ENCODE assay signal across 15 cellular contexts in the genomic region with DNA sequence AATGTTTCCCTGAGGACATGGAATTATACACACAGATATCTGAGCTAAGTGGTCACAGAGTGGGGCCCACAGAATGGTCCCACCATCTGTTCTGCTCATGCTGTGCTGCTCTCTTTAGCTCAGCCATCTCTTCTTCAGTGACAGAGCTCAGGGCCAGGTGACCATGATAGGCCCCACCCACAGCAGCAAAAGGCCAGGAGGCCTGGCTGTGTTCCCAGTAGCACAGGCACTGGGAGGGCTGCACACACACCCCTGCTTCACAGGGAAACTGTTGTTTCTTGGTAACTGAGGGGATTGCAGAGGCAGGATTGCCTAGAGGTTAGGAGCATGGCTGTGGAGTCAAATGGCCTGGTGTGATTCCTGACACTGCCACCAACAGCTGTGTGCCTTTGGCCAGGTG. TPM values are rescaled to one million over a fixed set of nuclear protein-coding genes. Genes with fewer than 3 reads are reported as not detected.
DNase-seq lines count a peak whose midpoint lies in the region; ATAC-seq, FAIRE-seq and TF ChIP-seq lines count a peak whose summit lies in the region.
"Had no signal": no experiment of that assay in that cellular context is flagged by ENCODE, and none has a peak within 500 bp of the region (broad histone marks: within the 10 kb centered on the region; RNA-seq: fewer than 3 reads in every experiment).

No MANE protein-coding gene starts in this region.

- no peak overlapping the region for H3K27ac Mint-ChIP-seq in activated CD8-positive, alpha-beta T cell treated with anti-CD3 and anti-CD28 coated beads for 36 hours
- H3K27ac Mint-ChIP-seq in activated CD8-positive, alpha-beta T cell treated with anti-CD3 and anti-CD28 coated beads, Interleukin-2, amount 10 ng/mL, durations not matched to agents 7 days and 5 days, result no peak overlapping the region
- H3K27ac Mint-ChIP-seq in stimulated activated memory B cell treated with anti-CD40 and anti-IgM and Interleukin-4, amounts not matched to agents 10 μg/mL and 1 μg/mL and 100 μg/mL, for 72 hours, result no peak overlapping the region
- H3K27ac Mint-ChIP-seq: stimulated activated naive B cell treated with anti-CD40 and anti-IgM and Interleukin-4, amounts not matched to agents 10 μg/mL and 1 μg/mL and 100 μg/mL, for 72 hours had no signal

- H3K9me3 Mint-ChIP-seq in activated CD8-positive, alpha-beta T cell treated with anti-CD3 and anti-CD28 coated beads for 36 hours, result peaks cover 4% of the 10 kb centered on the region
- peaks cover 3% of the 10 kb centered on the region for H3K9me3 Mint-ChIP-seq in activated CD8-positive, alpha-beta T cell treated with anti-CD3 and anti-CD28 coated beads, Interleukin-2, amount 10 ng/mL, durations not matched to agents 7 days and 5 days (ENCODE audit: insufficient read depth)
- peaks cover under 1% of the 10 kb centered on the region for H3K9me3 Mint-ChIP-seq in stimulated activated memory B cell treated with anti-CD40 and anti-IgM and Interleukin-4, amounts not matched to agents 10 μg/mL and 1 μg/mL and 100 μg/mL, for 72 hours

- H3K36me3 Mint-ChIP-seq in activated CD8-positive, alpha-beta T cell treated with anti-CD3 and anti-CD28 coated beads for 36 hours (ENCODE audit: low read depth), result peaks cover 1% of the 10 kb centered on the region
- H3K36me3 Mint-ChIP-seq in activated CD8-positive, alpha-beta T cell treated with anti-CD3 and anti-CD28 coated beads, Interleukin-2, amount 10 ng/mL, durations not matched to agents 7 days and 5 days (ENCODE audit: low read depth), result no peaks in the 10 kb centered on the region
- no peaks in the 10 kb centered on the region for H3K36me3 Mint-ChIP-seq in stimulated activated memory B cell treated with anti-CD40 and anti-IgM and Interleukin-4, amounts not matched to agents 10 μg/mL and 1 μg/mL and 100 μg/mL, for 72 hours
- H3K36me3 Mint-ChIP-seq: stimulated activated naive B cell treated with anti-CD40 and anti-IgM and Interleukin-4, amounts not matched to agents 10 μg/mL and 1 μg/mL and 100 μg/mL, for 72 hours had no signal

- CTCF ChIA-PET in activated CD8-positive, alpha-beta T cell treated with anti-CD3 and anti-CD28 coated beads for 36 hours (lab: Charles Lee), result interaction anchor here (0.8 to 2.3 kb wide), 5 partner anchors 10 to 98 kb away, joined by 3 to 5 read pairs (median 4); no protein-coding TSS in a partner anchor
- CTCF ChIA-PET in activated CD8-positive, alpha-beta T cell treated with anti-CD3 and anti-CD28 coated beads, Interleukin-2, amount 10 ng/mL, durations not matched to agents 7 days and 5 days (lab: Charles Lee), result interaction anchor here (0.6 kb wide), 1 partner anchor 69 kb away, joined by 3 read pairs; no protein-coding TSS in a partner anchor

- DNase-seq in activated CD8-positive, alpha-beta T cell treated with anti-CD3 and anti-CD28 coated beads for 36 hours, result no peak
- DNase-seq in activated CD8-positive, alpha-beta T cell treated with anti-CD3 and anti-CD28 coated beads, Interleukin-2, amount 10 ng/mL, durations not matched to agents 7 days and 5 days, result no peak
- DNase-seq in NCI-H345 (lab: John Stamatoyannopoulos, UW) (peak; percentile 64), cerebellum (ENCODE audit: low spot score) (peak; percentile 94), H54 (ENCODE audit: insufficient read length, low spot score) (no peak), HK-2 (ENCODE audit: unreplicated experiment) (no peak)
- DNase-seq: activated CD8-positive, alpha-beta memory T cell treated with anti-CD3 and anti-CD28 coated beads, Interleukin-2, amount 50 U/mL, for 48 hours; dermis blood vessel endothelial cell; IMR-90; NCI-H1930; stimulated activated CD4-positive, alpha-beta T cell treated with anti-CD3 and anti-CD28 coated beads, Interleukin-2, amount 100 ng/mL, for 48 hours; stimulated activated naive B cell treated with anti-CD40 and anti-IgM and Interleukin-4, amounts not matched to agents 10 μg/mL and 1 μg/mL and 100 μg/mL, for 72 hours had no signal

- no peak overlapping the region for H3K4me3 Mint-ChIP-seq in activated CD8-positive, alpha-beta T cell treated with anti-CD3 and anti-CD28 coated beads for 36 hours
- no peak overlapping the region for H3K4me3 Mint-ChIP-seq in activated CD8-positive, alpha-beta T cell treated with anti-CD3 and anti-CD28 coated beads, Interleukin-2, amount 10 ng/mL, durations not matched to agents 7 days and 5 days
- H3K4me3 Mint-ChIP-seq in stimulated activated memory B cell treated with anti-CD40 and anti-IgM and Interleukin-4, amounts not matched to agents 10 μg/mL and 1 μg/mL and 100 μg/mL, for 72 hours, result no peak overlapping the region
- H3K4me3 Mint-ChIP-seq: stimulated activated naive B cell treated with anti-CD40 and anti-IgM and Interleukin-4, amounts not matched to agents 10 μg/mL and 1 μg/mL and 100 μg/mL, for 72 hours had no signal

- TF ChIP-seq CTCF in activated CD8-positive, alpha-beta T cell treated with anti-CD3 and anti-CD28 coated beads for 36 hours (IDR thresholded peaks at IDR 0.05), result no peak

- intact Hi-C loops in activated CD8-positive, alpha-beta T cell treated with anti-CD3 and anti-CD28 coated beads for 36 hours (cut with micrococcal nuclease), result no loop called here

- TF ChIP-seq POLR2A in H54 (IDR thresholded peaks at IDR 0.05; ENCODE audit: low read depth, low read length), result no peak

- POLR2A ChIA-PET in activated CD8-positive, alpha-beta T cell treated with anti-CD3 and anti-CD28 coated beads for 36 hours (lab: Charles Lee), result interaction anchor here (1.2 kb wide), 1 partner anchor 76 kb away, joined by 3 read pairs; no protein-coding TSS in a partner anchor
- POLR2A ChIA-PET in activated CD8-positive, alpha-beta T cell treated with anti-CD3 and anti-CD28 coated beads, Interleukin-2, amount 10 ng/mL, durations not matched to agents 7 days and 5 days (lab: Charles Lee), result no interaction called here

- peak; percentile 37 for ATAC-seq in activated CD8-positive, alpha-beta T cell treated with anti-CD3 and anti-CD28 coated beads for 36 hours
- ATAC-seq in activated CD8-positive, alpha-beta T cell treated with anti-CD3 and anti-CD28 coated beads, Interleukin-2, amount 10 ng/mL, durations not matched to agents 7 days and 5 days, result no peak
- ATAC-seq in stimulated activated memory B cell treated with anti-CD40 and anti-IgM and Interleukin-4, amounts not matched to agents 10 μg/mL and 1 μg/mL and 100 μg/mL, for 72 hours, result peak; percentile 47
- no peak for ATAC-seq in GM18867 (IDR thresholded peaks at IDR 0.05; ENCODE audit: unreplicated experiment)

- no peaks in the 10 kb centered on the region for H3K27me3 Mint-ChIP-seq in activated CD8-positive, alpha-beta T cell treated with anti-CD3 and anti-CD28 coated beads for 36 hours
- H3K27me3 Mint-ChIP-seq in activated CD8-positive, alpha-beta T cell treated with anti-CD3 and anti-CD28 coated beads, Interleukin-2, amount 10 ng/mL, durations not matched to agents 7 days and 5 days (ENCODE audit: low read depth), result peaks cover 10% of the 10 kb centered on the region
- H3K27me3 Mint-ChIP-seq in stimulated activated memory B cell treated with anti-CD40 and anti-IgM and Interleukin-4, amounts not matched to agents 10 μg/mL and 1 μg/mL and 100 μg/mL, for 72 hours, result no peaks in the 10 kb centered on the region

- H3K4me1 Mint-ChIP-seq in activated CD8-positive, alpha-beta T cell treated with anti-CD3 and anti-CD28 coated beads for 36 hours (ENCODE audit: low read depth), result peaks cover 2% of the 10 kb centered on the region
- H3K4me1 Mint-ChIP-seq in activated CD8-positive, alpha-beta T cell treated with anti-CD3 and anti-CD28 coated beads, Interleukin-2, amount 10 ng/mL, durations not matched to agents 7 days and 5 days (ENCODE audit: low read depth), result no peaks in the 10 kb centered on the region
- H3K4me1 Mint-ChIP-seq in stimulated activated memory B cell treated with anti-CD40 and anti-IgM and Interleukin-4, amounts not matched to agents 10 μg/mL and 1 μg/mL and 100 μg/mL, for 72 hours, result no peaks in the 10 kb centered on the region
- H3K4me1 Mint-ChIP-seq: stimulated activated naive B cell treated with anti-CD40 and anti-IgM and Interleukin-4, amounts not matched to agents 10 μg/mL and 1 μg/mL and 100 μg/mL, for 72 hours had no signal

- no peak for FAIRE-seq in H54 (lab: Jason Lieb, UNC)
- FAIRE-seq: GM12892 had no signal

RNA-seq across cellular contexts. Expression of a gene that starts 4.8 kb away (rescaled TPM):
- not detected for total RNA-seq in activated CD8-positive, alpha-beta T cell treated with anti-CD3 and anti-CD28 coated beads for 36 hours
- not detected for total RNA-seq in activated CD8-positive, alpha-beta T cell treated with anti-CD3 and anti-CD28 coated beads, Interleukin-2, amount 10 ng/mL, durations not matched to agents 7 days and 5 days
- 1.2 TPM for total RNA-seq in cerebellum
- total RNA-seq: dermis blood vessel endothelial cell, IMR-90 had no signal

RNA-seq across cellular contexts. Expression of a gene that starts 33.7 kb away (rescaled TPM):
- not detected for total RNA-seq in activated CD8-positive, alpha-beta T cell treated with anti-CD3 and anti-CD28 coated beads for 36 hours
- total RNA-seq in activated CD8-positive, alpha-beta T cell treated with anti-CD3 and anti-CD28 coated beads, Interleukin-2, amount 10 ng/mL, durations not matched to agents 7 days and 5 days, result not detected
- not detected for total RNA-seq in cerebellum
- total RNA-seq: dermis blood vessel endothelial cell, IMR-90 had no signal

Comparison
In these comparisons a context has a peak if more than half of its experiments do, and no peak if none do; other contexts are left out.
1. ATAC-seq: peak in activated CD8-positive, alpha-beta T cell treated with anti-CD3 and anti-CD28 coated beads for 36 hours (single experiment) and stimulated activated memory B cell treated with anti-CD40 and anti-IgM and Interleukin-4, amounts not matched to agents 10 μg/mL and 1 μg/mL and 100 μg/mL, for 72 hours (single experiment); none in activated CD8-positive, alpha-beta T cell treated with anti-CD3 and anti-CD28 coated beads, Interleukin-2, amount 10 ng/mL, durations not matched to agents 7 days and 5 days (single experiment) and GM18867 (single experiment).
2. DNase-seq: peak in NCI-H345 (single experiment) and cerebellum (single experiment); none in activated CD8-positive, alpha-beta T cell treated with anti-CD3 and anti-CD28 coated beads for 36 hours (single experiment), activated CD8-positive, alpha-beta T cell treated with anti-CD3 and anti-CD28 coated beads, Interleukin-2, amount 10 ng/mL, durations not matched to agents 7 days and 5 days (single experiment), H54 (single experiment) and HK-2 (single experiment).